In genomic region chr18:2139676-2140075, GRCh38 we compare ENCODE assay signal across 20 cellular contexts.
DNase-seq lines count a peak whose midpoint lies in the region; FAIRE-seq and TF ChIP-seq lines count a peak whose summit lies in the region.
"Had no signal": no experiment of that assay in that cellular context is flagged by ENCODE, and none has a peak within 500 bp of the region (broad histone marks: within the 10 kb centered on the region; RNA-seq: fewer than 3 reads in every experiment).

No MANE protein-coding gene starts in this region.

- H3K4me3 ChIP-seq in fibroblast of mammary gland (ENCODE audit: control insufficient read depth, low read depth, low read length): no peak overlapping the region
- no peak overlapping the region for H3K4me3 ChIP-seq in small intestine (ENCODE audit: low read depth in 1 of 2, low read length in 2 of 2)
- H3K4me3 ChIP-seq: heart right ventricle, Peyer's patch, stomach had no signal

- no peaks in the 10 kb centered on the region for H3K9me3 ChIP-seq in small intestine (ENCODE audit: control insufficient read depth, low read depth)
- H3K9me3 ChIP-seq: Peyer's patch, stomach had no signal

- no peaks in the 10 kb centered on the region for H3K4me1 ChIP-seq in small intestine (ENCODE audit: control insufficient read depth in 2 of 2, insufficient read depth in 1 of 2, low read depth in 1 of 2, low read length in 1 of 2)
- H3K4me1 ChIP-seq: heart right ventricle, Peyer's patch, stomach had no signal

- no peaks in the 10 kb centered on the region for H3K27me3 Mint-ChIP-seq in activated CD4-positive, alpha-beta T cell treated with anti-CD3 and anti-CD28 coated beads, Interleukin-2, amount 10 ng/mL, durations not matched to agents 24 days and 14 days
- peaks cover 2% of the 10 kb centered on the region for H3K27me3 Mint-ChIP-seq in activated naive CD4-positive, alpha-beta T cell treated with anti-CD3 and anti-CD28 coated beads for 36 hours (ENCODE audit: low read depth)

- no peak for FAIRE-seq in small intestine (lab: Jason Lieb, UNC)
- FAIRE-seq: GM12891 had no signal

- CTCF ChIA-PET in activated naive CD4-positive, alpha-beta T cell treated with anti-CD3 and anti-CD28 coated beads for 36 hours (lab: Charles Lee): no interaction called here

- intact Hi-C loops in activated CD4-positive, alpha-beta T cell treated with anti-CD3 and anti-CD28 coated beads, Interleukin-2, amount 10 ng/mL, durations not matched to agents 24 days and 14 days (cut with micrococcal nuclease): no loop called here
- intact Hi-C loops in activated naive CD4-positive, alpha-beta T cell treated with anti-CD3 and anti-CD28 coated beads for 36 hours (cut with micrococcal nuclease): no loop called here

- H3K9me3 Mint-ChIP-seq in activated CD4-positive, alpha-beta T cell treated with anti-CD3 and anti-CD28 coated beads, Interleukin-2, amount 10 ng/mL, durations not matched to agents 24 days and 14 days: no peaks in the 10 kb centered on the region
- no peaks in the 10 kb centered on the region for H3K9me3 Mint-ChIP-seq in activated naive CD4-positive, alpha-beta T cell treated with anti-CD3 and anti-CD28 coated beads for 36 hours
- H3K9me3 Mint-ChIP-seq: activated naive CD4-positive, alpha-beta T cell treated with anti-CD3 and anti-CD28 coated beads, Interleukin-2, amount 50 U/mL, for 24 hours; CD4-positive, alpha-beta T cell had no signal

- H3K27me3 ChIP-seq in small intestine (ENCODE audit: control insufficient read depth in 2 of 2, insufficient read depth in 2 of 2, low read length in 2 of 2): no peaks in the 10 kb centered on the region
- H3K27me3 ChIP-seq: heart right ventricle, Peyer's patch, stomach had no signal

- no peak overlapping the region for H3K27ac Mint-ChIP-seq in activated CD4-positive, alpha-beta T cell treated with anti-CD3 and anti-CD28 coated beads, Interleukin-2, amount 10 ng/mL, durations not matched to agents 24 days and 14 days
- H3K27ac Mint-ChIP-seq in activated naive CD4-positive, alpha-beta T cell treated with anti-CD3 and anti-CD28 coated beads for 36 hours: no peak overlapping the region
- H3K27ac Mint-ChIP-seq: activated naive CD4-positive, alpha-beta T cell treated with anti-CD3 and anti-CD28 coated beads, Interleukin-2, amount 50 U/mL, for 24 hours; CD4-positive, alpha-beta T cell had no signal

- H3K4me1 Mint-ChIP-seq in activated CD4-positive, alpha-beta T cell treated with anti-CD3 and anti-CD28 coated beads, Interleukin-2, amount 10 ng/mL, durations not matched to agents 24 days and 14 days: no peaks in the 10 kb centered on the region
- H3K4me1 Mint-ChIP-seq in activated naive CD4-positive, alpha-beta T cell treated with anti-CD3 and anti-CD28 coated beads for 36 hours (ENCODE audit: low read depth): no peaks in the 10 kb centered on the region
- H3K4me1 Mint-ChIP-seq: activated naive CD4-positive, alpha-beta T cell treated with anti-CD3 and anti-CD28 coated beads, Interleukin-2, amount 50 U/mL, for 24 hours had no signal

- no peak overlapping the region for H3K4me3 Mint-ChIP-seq in activated CD4-positive, alpha-beta T cell treated with anti-CD3 and anti-CD28 coated beads, Interleukin-2, amount 10 ng/mL, durations not matched to agents 24 days and 14 days
- H3K4me3 Mint-ChIP-seq in activated naive CD4-positive, alpha-beta T cell treated with anti-CD3 and anti-CD28 coated beads for 36 hours: no peak overlapping the region
- H3K4me3 Mint-ChIP-seq: activated naive CD4-positive, alpha-beta T cell treated with anti-CD3 and anti-CD28 coated beads, Interleukin-2, amount 50 U/mL, for 24 hours; CD4-positive, alpha-beta T cell had no signal

- no peak overlapping the region for H3K27ac ChIP-seq in small intestine (ENCODE audit: low read depth in 1 of 2, low read length in 1 of 2)
- H3K27ac ChIP-seq: heart right ventricle, Peyer's patch, stomach had no signal

- DNase-seq in activated CD4-positive, alpha-beta T cell treated with anti-CD3 and anti-CD28 coated beads, Interleukin-2, amount 10 ng/mL, durations not matched to agents 24 days and 14 days: peak; percentile 6
- no peak for DNase-seq in activated CD4-positive, alpha-beta T cell treated with anti-CD3 and anti-CD28 coated beads, Interleukin-2, amount 50 U/mL, for 4 hours
- peak; percentile 44 for DNase-seq in SW480 (ENCODE audit: low spot score)
- DNase-seq in fibroblast of mammary gland (ENCODE audit: low read depth): peak; percentile 48
- DNase-seq in activated naive CD4-positive, alpha-beta T cell treated with anti-CD3 and anti-CD28 coated beads for 36 hours: no peak
- DNase-seq in small intestine: no peak
- DNase-seq in KG1 (lab: John Stamatoyannopoulos, UW): no peak
- no peak for DNase-seq in NCI-H2196 (lab: John Stamatoyannopoulos, UW; ENCODE audit: unreplicated experiment)
- DNase-seq: 8988T; activated CD8-positive, alpha-beta memory T cell treated with anti-CD3 and anti-CD28 coated beads, Interleukin-2, amount 50 U/mL, for 48 hours; CD4-positive, alpha-beta T cell; heart right ventricle; left cardiac atrium; MM.1S; NCI-H748 treated with DMSO at 0.1 percent for 48 hours; Peyer's patch; stimulated activated CD4-positive, alpha-beta T cell treated with anti-CD3 and anti-CD28 coated beads, Interleukin-12 subunit alpha, Interleukin-12 subunit beta, amount 100 ng/mL, for 4 hours; stomach had no signal

- no peaks in the 10 kb centered on the region for H3K36me3 ChIP-seq in small intestine (ENCODE audit: control insufficient read depth in 2 of 2, insufficient read depth in 2 of 2, low read length in 2 of 2)
- H3K36me3 ChIP-seq: heart right ventricle, Peyer's patch, stomach had no signal

- no peaks in the 10 kb centered on the region for H3K36me3 Mint-ChIP-seq in activated CD4-positive, alpha-beta T cell treated with anti-CD3 and anti-CD28 coated beads, Interleukin-2, amount 10 ng/mL, durations not matched to agents 24 days and 14 days (ENCODE audit: low read depth)
- no peaks in the 10 kb centered on the region for H3K36me3 Mint-ChIP-seq in activated naive CD4-positive, alpha-beta T cell treated with anti-CD3 and anti-CD28 coated beads for 36 hours (ENCODE audit: low read depth)
- H3K36me3 Mint-ChIP-seq: activated naive CD4-positive, alpha-beta T cell treated with anti-CD3 and anti-CD28 coated beads, Interleukin-2, amount 50 U/mL, for 24 hours had no signal

- 86 to 92% (median 87%) methylated on average over 4 of the region's 4 CpGs for WGBS in small intestine, 3 donors

- no peak for TF ChIP-seq CTCF in fibroblast of mammary gland (conservative IDR thresholded peaks at IDR 0.05; ENCODE audit: control insufficient read depth, insufficient read depth, low read depth, low read length)

Comparison
In these comparisons a context has a peak if more than half of its experiments do, and no peak if none do; other contexts are left out.
1. DNase-seq: peak in activated CD4-positive, alpha-beta T cell treated with anti-CD3 and anti-CD28 coated beads, Interleukin-2, amount 10 ng/mL, durations not matched to agents 24 days and 14 days (single experiment), SW480 (single experiment) and fibroblast of mammary gland (single experiment); none in activated CD4-positive, alpha-beta T cell treated with anti-CD3 and anti-CD28 coated beads, Interleukin-2, amount 50 U/mL, for 4 hours (0 of 2), activated naive CD4-positive, alpha-beta T cell treated with anti-CD3 and anti-CD28 coated beads for 36 hours (single experiment), small intestine (single experiment), KG1 (single experiment) and NCI-H2196 (single experiment).